Comparison of ENCODE assay signal across 19 cellular contexts in genomic region chr1:223269006-223269405, GRCh38.
"Had no signal": no experiment of that assay in that cellular context is flagged by ENCODE, and none has a peak within 500 bp of the region (broad histone marks: within the 10 kb centered on the region; RNA-seq: fewer than 3 reads in every experiment).

No MANE protein-coding gene starts in this region.

- H3K9me3 Mint-ChIP-seq: endodermal cell; immature natural killer cell; naive thymus-derived CD4-positive, alpha-beta T cell; nephron progenitor cell; stimulated activated naive B cell treated with anti-CD40 and anti-IgM and Interleukin-4, amounts not matched to agents 10 μg/mL and 1 μg/mL and 100 μg/mL, for 72 hours; stimulated activated naive CD8-positive, alpha-beta T cell treated with anti-CD3 and anti-CD28 coated beads, Interleukin-15, amount 100 ng/mL, for 72 hours had no signal

- H3K36me3 ChIP-seq: sigmoid colon had no signal

- H3K9me3 ChIP-seq: sigmoid colon had no signal

- ATAC-seq: foreskin keratinocyte; left ventricle myocardium superior; naive thymus-derived CD4-positive, alpha-beta T cell; stimulated activated naive B cell treated with anti-CD40 and anti-IgM and Interleukin-4, amounts not matched to agents 10 μg/mL and 1 μg/mL and 100 μg/mL, for 72 hours; stimulated activated naive CD8-positive, alpha-beta T cell treated with anti-CD3 and anti-CD28 coated beads, Interleukin-15, amount 100 ng/mL, for 72 hours had no signal

- H3K4me3 ChIP-seq: sigmoid colon, skin epidermis had no signal

- H3K27me3 Mint-ChIP-seq: stimulated activated naive CD8-positive, alpha-beta T cell treated with anti-CD3 and anti-CD28 coated beads, Interleukin-15, amount 100 ng/mL, for 72 hours had no signal

- H3K36me3 Mint-ChIP-seq: immature natural killer cell; stimulated activated naive B cell treated with anti-CD40 and anti-IgM and Interleukin-4, amounts not matched to agents 10 μg/mL and 1 μg/mL and 100 μg/mL, for 72 hours had no signal

- H3K27me3 ChIP-seq: sigmoid colon had no signal

- H3K9ac ChIP-seq: parathyroid adenoma had no signal

- H2AFZ ChIP-seq: parathyroid adenoma had no signal

- FAIRE-seq: colon, endothelial cell of umbilical vein, keratinocyte had no signal

- H3K79me2 ChIP-seq: parathyroid adenoma had no signal

- H3K27ac ChIP-seq: foreskin keratinocyte, parathyroid adenoma, sigmoid colon, skin epidermis had no signal

- H3K4me1 ChIP-seq: foreskin keratinocyte, parathyroid adenoma, sigmoid colon had no signal

- H3K27ac Mint-ChIP-seq: endodermal cell; immature natural killer cell; naive thymus-derived CD4-positive, alpha-beta T cell; nephron progenitor cell; stimulated activated naive B cell treated with anti-CD40 and anti-IgM and Interleukin-4, amounts not matched to agents 10 μg/mL and 1 μg/mL and 100 μg/mL, for 72 hours; stimulated activated naive CD8-positive, alpha-beta T cell treated with anti-CD3 and anti-CD28 coated beads, Interleukin-15, amount 100 ng/mL, for 72 hours had no signal

- H3K4me3 Mint-ChIP-seq: endodermal cell; immature natural killer cell; naive thymus-derived CD4-positive, alpha-beta T cell; nephron progenitor cell; stimulated activated naive B cell treated with anti-CD40 and anti-IgM and Interleukin-4, amounts not matched to agents 10 μg/mL and 1 μg/mL and 100 μg/mL, for 72 hours; stimulated activated naive CD8-positive, alpha-beta T cell treated with anti-CD3 and anti-CD28 coated beads, Interleukin-15, amount 100 ng/mL, for 72 hours had no signal

- H3K4me1 Mint-ChIP-seq: stimulated activated naive B cell treated with anti-CD40 and anti-IgM and Interleukin-4, amounts not matched to agents 10 μg/mL and 1 μg/mL and 100 μg/mL, for 72 hours had no signal

- DNase-seq: effector CD4-positive, alpha-beta T cell; endodermal cell; foreskin keratinocyte; immature natural killer cell; left ventricle myocardium superior; naive thymus-derived CD4-positive, alpha-beta T cell; nephron progenitor cell; sigmoid colon; stimulated activated CD4-positive, alpha-beta T cell treated with anti-CD3 and anti-CD28 coated beads, Interleukin-2, amount 100 ng/mL, for 24 hours; stimulated activated CD4-positive, alpha-beta T cell treated with anti-CD3 and anti-CD28 coated beads, Interleukin-4, amount 100 ng/mL, for 4 hours; stimulated activated naive B cell treated with anti-CD40 and anti-IgM and Interleukin-4, amounts not matched to agents 10 μg/mL and 1 μg/mL and 100 μg/mL, for 72 hours; stimulated activated naive CD8-positive, alpha-beta T cell treated with anti-CD3 and anti-CD28 coated beads, Interleukin-15, amount 100 ng/mL, for 72 hours; substantia nigra; trophoblast cell had no signal
